Comparison of ENCODE assay signal across 22 cellular contexts in genomic region chr22:45915151-45915550, GRCh38.
DNase-seq lines count a peak whose midpoint lies in the region; ATAC-seq and TF ChIP-seq lines count a peak whose summit lies in the region.
"Had no signal": no experiment of that assay in that cellular context is flagged by ENCODE, and none has a peak within 500 bp of the region (broad histone marks: within the 10 kb centered on the region; RNA-seq: fewer than 3 reads in every experiment).

No MANE protein-coding gene starts in this region.

- no peak for ATAC-seq in GM19467 (IDR thresholded peaks at IDR 0.05; ENCODE audit: unreplicated experiment)

- peaks cover 5% of the 10 kb centered on the region for H3K9me3 Mint-ChIP-seq in activated CD4-positive, alpha-beta memory T cell treated with anti-CD3 and anti-CD28 coated beads for 36 hours
- H3K9me3 Mint-ChIP-seq: CD4-positive, CD25-positive, alpha-beta regulatory T cell; CD8-positive, alpha-beta memory T cell had no signal

- H3K27me3 Mint-ChIP-seq in activated CD4-positive, alpha-beta memory T cell treated with anti-CD3 and anti-CD28 coated beads for 36 hours = peaks cover 3% of the 10 kb centered on the region
- H3K27me3 Mint-ChIP-seq: CD4-positive, CD25-positive, alpha-beta regulatory T cell had no signal

- CTCF ChIA-PET in HEK293 (lab: Yijun Ruan, JAX) = no interaction called here
- CTCF ChIA-PET in RWPE1 (lab: Yijun Ruan, JAX) = no interaction called here
- CTCF ChIA-PET in activated CD4-positive, alpha-beta memory T cell treated with anti-CD3 and anti-CD28 coated beads for 36 hours (lab: Charles Lee) = no interaction called here

- H3K36me3 Mint-ChIP-seq in activated CD4-positive, alpha-beta memory T cell treated with anti-CD3 and anti-CD28 coated beads for 36 hours = no peaks in the 10 kb centered on the region
- H3K36me3 Mint-ChIP-seq: CD4-positive, alpha-beta memory T cell; CD4-positive, CD25-positive, alpha-beta regulatory T cell; CD8-positive, alpha-beta memory T cell had no signal

- intact Hi-C loops in activated CD4-positive, alpha-beta memory T cell treated with anti-CD3 and anti-CD28 coated beads for 36 hours (cut with micrococcal nuclease) = no loop called here

- no peak overlapping the region for H3K27ac ChIP-seq in HEK293 (ENCODE audit: extremely low read depth, low read depth, low read length)
- peak overlapping the region; percentile 19 for H3K27ac ChIP-seq in RWPE1
- H3K27ac ChIP-seq: BLaER1 had no signal

- POLR2A ChIA-PET in HEK293 (lab: Yijun Ruan, JAX) (no interaction called here), RWPE1 (lab: Yijun Ruan, JAX; ENCODE audit: low non-redundant PET) (no interaction called here)
- POLR2A ChIA-PET in activated CD4-positive, alpha-beta memory T cell treated with anti-CD3 and anti-CD28 coated beads for 36 hours (lab: Charles Lee) = no interaction called here

- no peaks in the 10 kb centered on the region for H3K4me1 Mint-ChIP-seq in activated CD4-positive, alpha-beta memory T cell treated with anti-CD3 and anti-CD28 coated beads for 36 hours (ENCODE audit: low read depth)
- H3K4me1 Mint-ChIP-seq: CD4-positive, alpha-beta memory T cell; CD4-positive, CD25-positive, alpha-beta regulatory T cell; CD8-positive, alpha-beta memory T cell had no signal

- H3K4me3 Mint-ChIP-seq in activated CD4-positive, alpha-beta memory T cell treated with anti-CD3 and anti-CD28 coated beads for 36 hours = no peak overlapping the region
- H3K4me3 Mint-ChIP-seq: CD14-positive monocyte; CD4-positive, CD25-positive, alpha-beta regulatory T cell had no signal

- no peak for TF ChIP-seq CTCF in HEK293 (tag by site-specific recombination; IDR thresholded peaks at IDR 0.05)
- TF ChIP-seq CTCF in RWPE1 (conservative IDR thresholded peaks at IDR 0.05; ENCODE audit: low read depth) = no peak

- no peak overlapping the region for H3K4me3 ChIP-seq in HEK293 (ENCODE audit: low read depth, low read length)
- H3K4me3 ChIP-seq: BLaER1 had no signal

- H3K36me3 ChIP-seq in HEK293 (ENCODE audit: control insufficient read depth in 2 of 2, insufficient read depth in 1 of 2, low read length in 2 of 2) = no peaks in the 10 kb centered on the region
- H3K36me3 ChIP-seq: BE2C, BLaER1 had no signal

- no peaks in the 10 kb centered on the region for H3K9me3 ChIP-seq in HEK293 (ENCODE audit: control insufficient read depth, insufficient read depth, low read depth, low read length)
- H3K9me3 ChIP-seq: BE2C had no signal

- H3K27ac Mint-ChIP-seq in activated CD4-positive, alpha-beta memory T cell treated with anti-CD3 and anti-CD28 coated beads for 36 hours = no peak overlapping the region
- H3K27ac Mint-ChIP-seq: CD4-positive, alpha-beta memory T cell; CD4-positive, CD25-positive, alpha-beta regulatory T cell; CD8-positive, alpha-beta memory T cell had no signal

- DNase-seq in RWPE1 (ENCODE audit: low spot score) (no peak), D341Med (ENCODE audit: low spot score) (no peak)
- no peak for DNase-seq in activated CD4-positive, alpha-beta memory T cell treated with anti-CD3 and anti-CD28 coated beads for 36 hours
- DNase-seq: 8988T; ACHN; BE2C; C1 segment of cervical spinal cord; CD4-positive, alpha-beta memory T cell; CD4-positive, CD25-positive, alpha-beta regulatory T cell; CD8-positive, alpha-beta memory T cell; COR-L47; DMS 273 treated with DMSO at 0.1 percent for 48 hours; DMS153; DMS53; DMS79; DND-41; EL; GDM1 had no signal

- no peaks in the 10 kb centered on the region for H3K4me1 ChIP-seq in HEK293 (ENCODE audit: control insufficient read depth, insufficient read depth, low read length)

TF ChIP-seq in HEK293, 187 proteins besides CTCF, POLR2A, EP300 and RAD21:
- no peak for TF ChIP-seq PRDM10 (tag by site-specific recombination; IDR thresholded peaks at IDR 0.05)
- TF ChIP-seq SCRT2 (tag by site-specific recombination; IDR thresholded peaks at IDR 0.05) = peak; percentile 72
